Comparison of ENCODE assay signal across 1 cellular context in genomic region chr19:2268861-2269243, GRCh38.
TF ChIP-seq lines count a peak whose summit lies in the region.

No MANE protein-coding gene starts in this region.

TF ChIP-seq in SK-N-SH, 30 proteins besides CTCF, POLR2A, EP300 and RAD21 (continued from another document):
- TF ChIP-seq PBX3 (IDR thresholded peaks at IDR 0.05): no peak
TF ChIP-seq in SK-N-SH: peak in this region for 0.
